1 cellular context compared by ENCODE assay signal in the genomic region with DNA sequence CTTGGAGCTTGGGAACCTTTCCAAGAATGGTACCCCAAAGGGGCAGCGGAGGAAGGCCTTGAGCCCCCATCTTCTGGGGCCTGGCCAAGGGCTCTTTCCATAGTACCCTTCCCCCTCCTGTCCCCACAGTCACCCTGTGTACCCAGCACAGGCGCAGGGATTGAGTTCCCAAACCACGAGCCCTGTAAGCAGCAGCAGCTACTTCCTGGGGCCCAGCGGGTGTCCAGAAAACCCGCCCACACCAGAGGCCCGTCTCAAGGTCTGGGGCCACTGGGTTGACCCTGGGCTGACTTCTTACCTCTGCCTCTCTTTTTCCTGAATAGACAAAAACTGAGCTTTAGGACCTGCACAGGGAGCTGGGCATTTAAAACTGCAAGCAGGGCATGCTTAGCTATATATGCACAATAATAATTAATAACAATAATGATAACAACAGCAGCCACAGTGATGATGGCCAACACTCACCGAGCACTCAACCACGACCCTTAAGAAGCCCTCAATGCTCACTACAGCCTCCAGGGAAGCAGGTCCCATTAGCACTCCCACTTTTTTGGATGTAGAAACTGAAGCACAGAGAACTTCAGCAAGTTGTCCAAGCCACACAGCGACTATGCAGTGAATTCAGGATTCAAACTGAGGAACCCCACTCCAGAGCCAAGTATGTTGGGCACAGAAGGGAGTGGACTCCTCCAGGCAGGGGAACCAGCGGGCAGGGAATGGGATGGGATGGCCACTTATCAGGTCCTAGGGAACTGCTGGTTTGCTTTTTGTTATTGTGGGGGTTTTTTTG.
TF ChIP-seq lines count a peak whose summit lies in the region.

No MANE protein-coding gene starts in this region.

TF ChIP-seq in GM12878, 131 proteins besides CTCF, POLR2A, EP300 and RAD21:
- TF ChIP-seq, protein P1, sequence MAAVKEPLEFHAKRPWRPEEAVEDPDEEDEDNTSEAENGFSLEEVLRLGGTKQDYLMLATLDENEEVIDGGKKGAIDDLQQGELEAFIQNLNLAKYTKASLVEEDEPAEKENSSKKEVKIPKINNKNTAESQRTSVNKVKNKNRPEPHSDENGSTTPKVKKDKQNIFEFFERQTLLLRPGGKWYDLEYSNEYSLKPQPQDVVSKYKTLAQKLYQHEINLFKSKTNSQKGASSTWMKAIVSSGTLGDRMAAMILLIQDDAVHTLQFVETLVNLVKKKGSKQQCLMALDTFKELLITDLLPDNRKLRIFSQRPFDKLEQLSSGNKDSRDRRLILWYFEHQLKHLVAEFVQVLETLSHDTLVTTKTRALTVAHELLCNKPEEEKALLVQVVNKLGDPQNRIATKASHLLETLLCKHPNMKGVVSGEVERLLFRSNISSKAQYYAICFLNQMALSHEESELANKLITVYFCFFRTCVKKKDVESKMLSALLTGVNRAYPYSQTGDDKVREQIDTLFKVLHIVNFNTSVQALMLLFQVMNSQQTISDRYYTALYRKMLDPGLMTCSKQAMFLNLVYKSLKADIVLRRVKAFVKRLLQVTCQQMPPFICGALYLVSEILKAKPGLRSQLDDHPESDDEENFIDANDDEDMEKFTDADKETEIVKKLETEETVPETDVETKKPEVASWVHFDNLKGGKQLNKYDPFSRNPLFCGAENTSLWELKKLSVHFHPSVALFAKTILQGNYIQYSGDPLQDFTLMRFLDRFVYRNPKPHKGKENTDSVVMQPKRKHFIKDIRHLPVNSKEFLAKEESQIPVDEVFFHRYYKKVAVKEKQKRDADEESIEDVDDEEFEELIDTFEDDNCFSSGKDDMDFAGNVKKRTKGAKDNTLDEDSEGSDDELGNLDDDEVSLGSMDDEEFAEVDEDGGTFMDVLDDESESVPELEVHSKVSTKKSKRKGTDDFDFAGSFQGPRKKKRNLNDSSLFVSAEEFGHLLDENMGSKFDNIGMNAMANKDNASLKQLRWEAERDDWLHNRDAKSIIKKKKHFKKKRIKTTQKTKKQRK (IDR thresholded peaks at IDR 0.05; ENCODE audit: low read depth, low read length) = no peak
- TF ChIP-seq EGR1 (IDR thresholded peaks at IDR 0.05; ENCODE audit: borderline replicate concordance in 1 of 2, low read depth in 2 of 2, low read length in 2 of 2) (0 out of 3 replicates have a peak, but pooled peaks of 1 of the 2 experiments have one; percentile 16), SKIL (IDR thresholded peaks at IDR 0.05; ENCODE audit: low read depth, poor library complexity, severe bottlenecking) (no peak)
